In the genomic region with DNA sequence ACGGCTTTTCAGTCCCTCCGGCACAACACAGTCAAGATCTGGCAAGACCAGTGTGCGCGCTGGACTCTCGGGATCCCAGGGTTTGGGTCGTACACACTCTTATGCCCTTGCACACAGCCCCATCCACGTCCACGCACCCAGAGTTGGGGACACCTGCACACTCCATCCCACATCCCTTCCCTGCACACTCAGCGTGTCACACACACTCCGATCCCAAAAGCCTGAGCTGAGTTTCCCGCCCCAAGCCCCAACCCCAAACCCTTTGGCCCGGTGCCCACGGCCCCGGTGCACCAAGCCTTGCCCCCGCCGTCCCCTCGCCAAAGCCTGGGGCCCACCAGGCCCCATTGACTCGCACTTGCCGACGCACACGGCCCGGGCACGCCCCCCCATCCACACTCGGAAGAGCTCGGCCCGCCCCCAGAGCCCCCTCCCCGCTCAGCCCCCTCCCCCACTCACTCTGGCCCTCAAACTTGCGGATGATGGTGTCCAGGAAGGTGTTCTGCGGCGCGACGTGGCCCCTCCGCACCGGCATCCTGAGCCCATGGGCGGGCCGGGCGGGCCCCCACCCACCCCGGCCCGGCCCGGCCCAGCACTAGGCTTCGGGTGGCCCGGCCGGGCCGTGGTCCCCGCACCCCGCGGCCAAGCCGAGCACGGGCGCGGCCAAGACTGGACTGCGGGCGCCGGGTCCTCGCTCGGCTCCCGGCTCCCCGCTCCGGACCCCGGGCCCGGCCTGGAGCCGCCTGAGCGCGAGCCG, we compare ENCODE assay signal across 9 cellular contexts. TPM values are rescaled to one million over a fixed set of nuclear protein-coding genes. Genes with fewer than 3 reads are reported as not detected.
DNase-seq lines count a peak whose midpoint lies in the region; ATAC-seq and TF ChIP-seq lines count a peak whose summit lies in the region.
"Had no signal": no experiment of that assay in that cellular context is flagged by ENCODE, and none has a peak within 500 bp of the region (broad histone marks: within the 10 kb centered on the region; RNA-seq: fewer than 3 reads in every experiment).

No MANE protein-coding gene starts in this region.

- H3K4me3 ChIP-seq in RWPE2 (ENCODE audit: severe bottlenecking) = peak overlapping the region; percentile 25
- H3K4me3 ChIP-seq in hepatocyte = peak overlapping the region; percentile 20
- H3K4me3 ChIP-seq in testis = peak overlapping the region; percentile 57 to 67

- intact Hi-C loops in testis (cut with DNase I; ENCODE audit: low total_unique reads) = no loop called here

- H3K4me2 ChIP-seq in hepatocyte = peak overlapping the region; percentile 95

- TF ChIP-seq POLR2A in testis (IDR thresholded peaks at IDR 0.05) = no peak

- H3K9me3 ChIP-seq in RWPE2 (ENCODE audit: severe bottlenecking) (no peaks in the 10 kb centered on the region), hepatocyte (ENCODE audit: low read depth) (no peaks in the 10 kb centered on the region), testis (no peaks in the 10 kb centered on the region)
- H3K9me3 ChIP-seq: spleen had no signal

- H3K9me3 Mint-ChIP-seq in activated CD4-positive, alpha-beta T cell treated with anti-CD3 and anti-CD28 coated beads, Interleukin-2, amount 10 ng/mL, durations not matched to agents 7 days and 5 days = no peaks in the 10 kb centered on the region

- H3K79me2 ChIP-seq in hepatocyte = no peaks in the 10 kb centered on the region

- no peaks in the 10 kb centered on the region for H3K36me3 ChIP-seq in RWPE2 (ENCODE audit: low read depth)
- no peaks in the 10 kb centered on the region for H3K36me3 ChIP-seq in hepatocyte (replicated peaks; ENCODE audit: insufficient read depth, low read depth)
- no peaks in the 10 kb centered on the region for H3K36me3 ChIP-seq in testis (ENCODE audit: low read depth, missing control alignments)
- H3K36me3 ChIP-seq: spleen had no signal

- H3K27ac ChIP-seq in RWPE2 (ENCODE audit: poor library complexity, severe bottlenecking) = no peak overlapping the region
- no peak overlapping the region for H3K27ac ChIP-seq in hepatocyte
- peak overlapping the region; percentile 83 for H3K27ac ChIP-seq in testis
- H3K27ac ChIP-seq: spleen had no signal

- DNase-seq in activated CD4-positive, alpha-beta T cell treated with anti-CD3 and anti-CD28 coated beads, Interleukin-2, amount 10 ng/mL, durations not matched to agents 7 days and 5 days = no peak
- DNase-seq in activated CD4-positive, alpha-beta T cell treated with anti-CD3 and anti-CD28 coated beads, Interleukin-2, amount 50 U/mL, for 4 hours = no peak
- DNase-seq in RWPE2 (ENCODE audit: low spot score) (no peak), hepatocyte (ENCODE audit: low spot score) (no peak), testis (no peak), superior temporal gyrus (ENCODE audit: extremely low spot score) (no peak)
- DNase-seq in stimulated activated CD4-positive, alpha-beta T cell treated with anti-CD3 and anti-CD28 coated beads, Interleukin-4, amount 100 ng/mL, for 1 hour = no peak
- no peak for DNase-seq in stimulated activated CD4-positive, alpha-beta T cell treated with anti-CD3 and anti-CD28 coated beads, Interleukin-2, amount 100 ng/mL, for 24 hours
- DNase-seq: spleen had no signal

- H3K27me3 ChIP-seq in RWPE2 (ENCODE audit: insufficient read depth, poor library complexity, severe bottlenecking) (peaks cover 58% of the 10 kb centered on the region), hepatocyte (peaks cover 31% of the 10 kb centered on the region), testis (no peaks in the 10 kb centered on the region)

- 18% methylated on average over 15 of the region's 65 CpGs for WGBS in hepatocyte (ENCODE audit: low lambda C conversion rate, missing lambda C conversion rate)
- WGBS in testis, 2 donors = 2 to 4% methylated on average over 19 of the region's 65 CpGs

- CTCF ChIA-PET in activated CD4-positive, alpha-beta T cell treated with anti-CD3 and anti-CD28 coated beads, Interleukin-2, amount 10 ng/mL, durations not matched to agents 7 days and 5 days (lab: Charles Lee) = interaction anchor here (1.5 to 2.5 kb wide), 2 partner anchors 9 to 31 kb away, joined by 4 to 7 read pairs; no protein-coding TSS in a partner anchor

- H4K20me1 ChIP-seq in hepatocyte (ENCODE audit: insufficient read depth, poor library complexity, severe bottlenecking) = no peaks in the 10 kb centered on the region

- peak overlapping the region; percentile 67 for H3K4me3 Mint-ChIP-seq in activated CD4-positive, alpha-beta T cell treated with anti-CD3 and anti-CD28 coated beads, Interleukin-2, amount 10 ng/mL, durations not matched to agents 7 days and 5 days

- no peak overlapping the region for H2AFZ ChIP-seq in hepatocyte

- no peak for ATAC-seq in RWPE2 (ENCODE audit: low read depth)

- POLR2A ChIA-PET in activated CD4-positive, alpha-beta T cell treated with anti-CD3 and anti-CD28 coated beads, Interleukin-2, amount 10 ng/mL, durations not matched to agents 7 days and 5 days (lab: Charles Lee) = no interaction called here

- H3K27me3 Mint-ChIP-seq in activated CD4-positive, alpha-beta T cell treated with anti-CD3 and anti-CD28 coated beads, Interleukin-2, amount 10 ng/mL, durations not matched to agents 7 days and 5 days = peaks cover 55% of the 10 kb centered on the region

- H3K27ac Mint-ChIP-seq in activated CD4-positive, alpha-beta T cell treated with anti-CD3 and anti-CD28 coated beads, Interleukin-2, amount 10 ng/mL, durations not matched to agents 7 days and 5 days = no peak overlapping the region

- H3K4me1 ChIP-seq in RWPE2 (ENCODE audit: insufficient read depth, poor library complexity, severe bottlenecking) (no peaks in the 10 kb centered on the region), hepatocyte (ENCODE audit: insufficient read depth) (peaks cover 48% of the 10 kb centered on the region), testis (peaks cover 47% of the 10 kb centered on the region)

- TF ChIP-seq CTCF in RWPE2 (IDR thresholded peaks at IDR 0.05; ENCODE audit: poor library complexity, severe bottlenecking) = no peak
- no peak for TF ChIP-seq CTCF in hepatocyte (IDR thresholded peaks at IDR 0.05; ENCODE audit: poor library complexity)
- no peak for TF ChIP-seq CTCF in testis (IDR thresholded peaks at IDR 0.05)

- H3K9me2 ChIP-seq in hepatocyte (replicated peaks; ENCODE audit: insufficient read depth) = no peaks in the 10 kb centered on the region

- H3K4me1 Mint-ChIP-seq in activated CD4-positive, alpha-beta T cell treated with anti-CD3 and anti-CD28 coated beads, Interleukin-2, amount 10 ng/mL, durations not matched to agents 7 days and 5 days = peaks cover 42% of the 10 kb centered on the region

- no peaks in the 10 kb centered on the region for H3K36me3 Mint-ChIP-seq in activated CD4-positive, alpha-beta T cell treated with anti-CD3 and anti-CD28 coated beads, Interleukin-2, amount 10 ng/mL, durations not matched to agents 7 days and 5 days (ENCODE audit: low read depth)

RNA-seq across cellular contexts. Expression of gene KCNH2, which starts 0.6 kb away (rescaled TPM):
- total RNA-seq in activated CD4-positive, alpha-beta T cell treated with anti-CD3 and anti-CD28 coated beads, Interleukin-2, amount 10 ng/mL, durations not matched to agents 7 days and 5 days = under 1 TPM; 0.27 to 0.30 TPM
- total RNA-seq in hepatocyte (8.4 and 9.4 TPM in 2 replicates), testis (100 to 1,000 TPM; 230 to 247 TPM)
- polyA plus RNA-seq in hepatocyte (9.1 and 11.3 TPM in 2 replicates), testis (ENCODE audit: insufficient read depth, low read depth, low replicate concordance) (82.5 TPM)

RNA-seq across cellular contexts. Expression of gene NOS3, which starts 13.3 kb away (rescaled TPM):
- total RNA-seq in activated CD4-positive, alpha-beta T cell treated with anti-CD3 and anti-CD28 coated beads, Interleukin-2, amount 10 ng/mL, durations not matched to agents 7 days and 5 days = 10 to 100 TPM; 21.6 to 22.3 TPM
- total RNA-seq in hepatocyte (8.1 and 9.8 TPM in 2 replicates), testis (10 to 100 TPM; 25.0 to 36.6 TPM)
- polyA plus RNA-seq in hepatocyte (15.3 and 17.4 TPM in 2 replicates), testis (ENCODE audit: insufficient read depth, low read depth, low replicate concordance) (19.5 TPM)

RNA-seq across cellular contexts. Expression of gene ATG9B, which starts 46.7 kb away (rescaled TPM):
- 10 to 100 TPM; 12.1 to 12.3 TPM for total RNA-seq in activated CD4-positive, alpha-beta T cell treated with anti-CD3 and anti-CD28 coated beads, Interleukin-2, amount 10 ng/mL, durations not matched to agents 7 days and 5 days
- 0.64 and 0.80 TPM in 2 replicates for total RNA-seq in hepatocyte
- polyA plus RNA-seq in hepatocyte = 2.4 and 13.2 TPM in 2 replicates
- 10 to 100 TPM; 14.9 to 29.7 TPM for total RNA-seq in testis
- polyA plus RNA-seq in testis (ENCODE audit: insufficient read depth, low read depth, low replicate concordance) = 24.8 TPM

RNA-seq across cellular contexts. Expression of gene ABCB8, which starts 50.7 kb away (rescaled TPM):
- total RNA-seq in activated CD4-positive, alpha-beta T cell treated with anti-CD3 and anti-CD28 coated beads, Interleukin-2, amount 10 ng/mL, durations not matched to agents 7 days and 5 days = 10 to 100 TPM; 57.5 to 67.8 TPM
- total RNA-seq in hepatocyte = 22.6 and 24.4 TPM in 2 replicates
- polyA plus RNA-seq in hepatocyte = 32.6 and 41.2 TPM in 2 replicates
- total RNA-seq in testis = 10 to 100 TPM; 59.6 to 76.8 TPM
- polyA plus RNA-seq in testis (ENCODE audit: insufficient read depth, low read depth, low replicate concordance) = 34.9 TPM

Comparison
In these comparisons a context has a peak if more than half of its experiments do, and no peak if none do; other contexts are left out.
1. H3K27ac ChIP-seq: peak in testis (2 of 2); none in RWPE2 (single experiment) and hepatocyte (single experiment).
2. RNA of gene KCNH2, which starts 0.6 kb away (total RNA-seq): 230 to 247 TPM in testis; 8.4 to 9.4 TPM in hepatocyte and 0.27 to 0.30 TPM in activated CD4-positive, alpha-beta T cell treated with anti-CD3 and anti-CD28 coated beads, Interleukin-2, amount 10 ng/mL, durations not matched to agents 7 days and 5 days; every median in the first group is over 10 times any median in the second.
3. Peak in every context shown above with its lines, with median percentiles within 50 percentile points of each other: H3K4me3 ChIP-seq.